Comparison of ENCODE assay signal across 8 cellular contexts in the genomic region with DNA sequence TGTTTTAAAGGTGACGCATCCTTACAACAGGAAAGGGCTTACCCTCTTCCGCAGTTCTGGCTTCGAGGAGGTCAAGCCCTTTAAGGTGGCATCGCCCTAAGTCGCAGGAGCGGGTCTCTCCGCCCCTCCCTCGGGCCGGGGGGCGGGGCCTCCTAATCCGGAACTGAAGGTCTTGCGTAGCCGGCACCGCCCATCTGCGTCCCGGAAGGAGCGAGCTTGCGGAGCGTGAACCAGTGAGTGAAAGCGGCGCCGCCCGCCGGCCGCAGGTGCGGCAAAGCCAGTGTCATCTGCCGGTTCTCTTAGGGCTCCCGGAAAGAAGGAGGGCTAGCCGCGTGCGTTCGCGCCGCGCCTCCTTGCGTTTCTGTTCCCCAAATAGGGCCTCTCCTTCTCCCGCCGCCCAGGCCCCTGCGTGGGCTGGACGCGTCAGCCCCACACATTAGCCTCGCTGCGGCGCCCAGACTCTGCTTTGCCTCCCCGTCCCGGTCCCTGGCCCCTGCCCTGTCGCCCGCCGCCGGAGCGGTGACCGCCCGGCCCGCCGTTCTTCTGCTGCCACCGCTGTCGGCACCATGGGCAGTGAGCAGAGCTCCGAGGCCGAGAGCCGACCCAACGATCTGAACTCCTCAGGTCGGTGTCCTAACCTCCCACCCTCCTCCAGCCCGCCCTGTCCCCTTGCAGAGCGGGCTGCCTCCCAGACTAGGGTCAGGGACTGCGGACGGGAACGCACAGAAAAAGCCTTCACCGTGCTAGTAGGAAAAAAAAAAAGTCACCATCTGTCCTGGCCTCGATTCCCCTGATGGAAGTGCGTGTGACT. TPM values are rescaled to one million over a fixed set of nuclear protein-coding genes. Genes with fewer than 3 reads are reported as not detected.
DNase-seq lines count a peak whose midpoint lies in the region; ATAC-seq lines count a peak whose summit lies in the region.

A gene (plus strand): TSS at position 193 of the 811 bp plus-strand sequence. CDS start 374 bp downstream, at position 567.

- DNase-seq in CD1c-positive myeloid dendritic cell (ENCODE audit: extremely low spot score) (peak; percentile 98), NCI-H748 (lab: John Stamatoyannopoulos, UW; ENCODE audit: unreplicated experiment) (peak; percentile 98), dedifferentiated amniotic fluid mesenchymal stem cell (ENCODE audit: extremely low spot score) (peak; percentile 88), left lobe of liver (ENCODE audit: low spot score) (peak; percentile 98)
- peak; percentile 90 to 96 for DNase-seq in activated CD4-positive, alpha-beta T cell treated with anti-CD3 and anti-CD28 coated beads, Interleukin-2, amount 50 U/mL, for 24 hours (ENCODE audit: low read depth in 1 of 2, low spot score in 1 of 2)
- peak; percentile 98 for DNase-seq in stimulated activated CD4-positive, alpha-beta T cell treated with anti-CD3 and anti-CD28 coated beads, Interleukin-2, amount 100 ng/mL, for 4 hours (ENCODE audit: low read depth)

- ATAC-seq in GM19372 (IDR thresholded peaks at IDR 0.05; ENCODE audit: low read depth, unreplicated experiment) (peak; percentile 83), HG03558 (IDR thresholded peaks at IDR 0.05; ENCODE audit: extremely low read depth, unreplicated experiment) (peak; percentile 81), left lobe of liver (peak; percentile 96)

RNA-seq across cellular contexts. Expression of the gene that starts here (rescaled TPM):
- total RNA-seq in left lobe of liver: 8.3 TPM

Comparison
In these comparisons a context has a peak if more than half of its experiments do, and no peak if none do; other contexts are left out.
1. Peak in every context shown above with its lines: DNase-seq and ATAC-seq.